ENCODE assay signal across 22 cellular contexts in the genomic region with DNA sequence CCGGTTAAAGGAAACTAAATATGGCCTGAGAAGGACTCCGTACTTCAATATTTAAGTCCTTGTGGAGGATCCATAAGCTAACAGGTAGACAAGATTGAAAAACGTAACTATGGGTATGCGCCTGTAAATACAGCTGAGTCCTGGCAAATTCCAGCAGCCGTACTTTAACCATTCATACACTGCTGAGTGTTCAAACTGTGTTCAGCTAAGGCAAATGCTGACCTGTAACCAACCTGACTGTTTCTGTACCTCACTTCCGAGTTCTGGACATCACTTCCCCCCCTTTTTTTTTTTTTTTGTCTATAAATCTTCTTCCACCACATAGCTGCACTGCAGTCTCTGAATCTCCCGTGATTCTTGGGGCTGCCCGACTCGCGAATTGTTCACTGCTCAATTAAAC.
DNase-seq lines count a peak whose midpoint lies in the region; ATAC-seq lines count a peak whose summit lies in the region.
"Had no signal": no experiment of that assay in that cellular context is flagged by ENCODE, and none has a peak within 500 bp of the region (broad histone marks: within the 10 kb centered on the region; RNA-seq: fewer than 3 reads in every experiment).

No MANE protein-coding gene starts in this region.

- POLR2A ChIA-PET in T-cell (lab: Charles Lee), result interaction anchor here (0.6 to 0.7 kb wide), 4 partner anchors 131 to 689 kb away, joined by 3 to 5 read pairs (median 4); no protein-coding TSS in a partner anchor

- no peak overlapping the region for H3K27ac Mint-ChIP-seq in activated T-cell treated with anti-CD3 and anti-CD28 coated beads, Interleukin-2, amount 50 U/mL, for 72 hours
- H3K27ac Mint-ChIP-seq in T-cell, result no peak overlapping the region
- peak overlapping the region in 2 of 6 donors; percentile 28 to 57 for H3K27ac Mint-ChIP-seq in immature natural killer cell
- no peak overlapping the region for H3K27ac Mint-ChIP-seq in stimulated activated naive B cell treated with anti-CD40 and anti-IgM and Interleukin-4, amounts not matched to agents 10 μg/mL and 1 μg/mL and 100 μg/mL, for 72 hours
- H3K27ac Mint-ChIP-seq: activated CD4-positive, alpha-beta T cell treated with anti-CD3 and anti-CD28 coated beads, Interleukin-2, amount 10 ng/mL, durations not matched to agents 7 days and 5 days; effector memory CD8-positive, alpha-beta T cell; mesothelial cell of epicardium; neural progenitor cell had no signal

- no peaks in the 10 kb centered on the region for H3K9me3 Mint-ChIP-seq in activated T-cell treated with anti-CD3 and anti-CD28 coated beads, Interleukin-2, amount 50 U/mL, for 72 hours
- H3K9me3 Mint-ChIP-seq in T-cell (no peaks in the 10 kb centered on the region), immature natural killer cell (no peaks in the 10 kb centered on the region)
- H3K9me3 Mint-ChIP-seq in stimulated activated naive B cell treated with anti-CD40 and anti-IgM and Interleukin-4, amounts not matched to agents 10 μg/mL and 1 μg/mL and 100 μg/mL, for 72 hours, result no peaks in the 10 kb centered on the region
- H3K9me3 Mint-ChIP-seq: effector memory CD8-positive, alpha-beta T cell had no signal

- H3K27me3 Mint-ChIP-seq in activated T-cell treated with anti-CD3 and anti-CD28 coated beads, Interleukin-2, amount 50 U/mL, for 72 hours (ENCODE audit: low read depth), result no peaks in the 10 kb centered on the region
- H3K27me3 Mint-ChIP-seq in T-cell (no peaks in the 10 kb centered on the region), immature natural killer cell (ENCODE audit: low read depth in 3 of 3) (no peaks in the 10 kb centered on the region)
- no peaks in the 10 kb centered on the region for H3K27me3 Mint-ChIP-seq in stimulated activated naive B cell treated with anti-CD40 and anti-IgM and Interleukin-4, amounts not matched to agents 10 μg/mL and 1 μg/mL and 100 μg/mL, for 72 hours
- H3K27me3 Mint-ChIP-seq: activated CD4-positive, alpha-beta T cell treated with anti-CD3 and anti-CD28 coated beads, Interleukin-2, amount 10 ng/mL, durations not matched to agents 7 days and 5 days; brain; effector memory CD8-positive, alpha-beta T cell had no signal

- H3K36me3 Mint-ChIP-seq in activated T-cell treated with anti-CD3 and anti-CD28 coated beads, Interleukin-2, amount 50 U/mL, for 72 hours (ENCODE audit: insufficient read depth in 2 of 2), result peaks cover 2 to 7% of the 10 kb centered on the region in 2 donors
- H3K36me3 Mint-ChIP-seq in T-cell (peaks cover 16% of the 10 kb centered on the region), immature natural killer cell (no peaks in the 10 kb centered on the region)
- peaks cover 7 to 17% of the 10 kb centered on the region in 2 donors for H3K36me3 Mint-ChIP-seq in stimulated activated naive B cell treated with anti-CD40 and anti-IgM and Interleukin-4, amounts not matched to agents 10 μg/mL and 1 μg/mL and 100 μg/mL, for 72 hours

- H3K4me1 Mint-ChIP-seq in activated T-cell treated with anti-CD3 and anti-CD28 coated beads, Interleukin-2, amount 50 U/mL, for 72 hours (ENCODE audit: low read depth), result peaks cover 38% of the 10 kb centered on the region
- H3K4me1 Mint-ChIP-seq in T-cell (peaks cover 45 to 66% (median 58%) of the 10 kb centered on the region in 3 donors), immature natural killer cell (peaks cover 71 to 88% of the 10 kb centered on the region in 2 donors)
- peaks cover 18 to 64% of the 10 kb centered on the region in 2 donors for H3K4me1 Mint-ChIP-seq in stimulated activated naive B cell treated with anti-CD40 and anti-IgM and Interleukin-4, amounts not matched to agents 10 μg/mL and 1 μg/mL and 100 μg/mL, for 72 hours

- H3K4me3 Mint-ChIP-seq in activated T-cell treated with anti-CD3 and anti-CD28 coated beads, Interleukin-2, amount 50 U/mL, for 72 hours, result peak overlapping the region; percentile 42 to 58
- H3K4me3 Mint-ChIP-seq in T-cell (peak overlapping the region in 2 of 3 donors; percentile 13 to 30), immature natural killer cell (peak overlapping the region; percentile 13 to 67 (median 51))
- H3K4me3 Mint-ChIP-seq in stimulated activated naive B cell treated with anti-CD40 and anti-IgM and Interleukin-4, amounts not matched to agents 10 μg/mL and 1 μg/mL and 100 μg/mL, for 72 hours, result peak overlapping the region; percentile 28 to 42
- H3K4me3 Mint-ChIP-seq: activated CD4-positive, alpha-beta T cell treated with anti-CD3 and anti-CD28 coated beads, Interleukin-2, amount 10 ng/mL, durations not matched to agents 7 days and 5 days; effector memory CD8-positive, alpha-beta T cell; mesothelial cell of epicardium; neural progenitor cell had no signal

- peak in 1 of 2 donors; percentile 13 for ATAC-seq in activated T-cell treated with anti-CD3 and anti-CD28 coated beads, Interleukin-2, amount 50 U/mL, for 72 hours (replicated peaks in 1 of 2)
- no peak for ATAC-seq in T-cell (replicated peaks in 1 of 4)
- peak in 1 of 2 donors; percentile 39 for ATAC-seq in stimulated activated naive B cell treated with anti-CD40 and anti-IgM and Interleukin-4, amounts not matched to agents 10 μg/mL and 1 μg/mL and 100 μg/mL, for 72 hours (replicated peaks)
- ATAC-seq: A549; effector memory CD8-positive, alpha-beta T cell; left lobe of liver had no signal

- CTCF ChIA-PET in T-cell (lab: Charles Lee), result interaction anchor here in 1 of 2 donors (0.6 to 0.7 kb wide), 4 partner anchors 12 to 568 kb away, joined by 4 to 5 read pairs (median 4); no protein-coding TSS in a partner anchor

- DNase-seq in activated T-cell treated with anti-CD3 and anti-CD28 coated beads, Interleukin-2, amount 50 U/mL, for 72 hours, result no peak
- DNase-seq in activated T-cell treated with anti-CD3 and anti-CD28 coated beads, Interleukin-2, amount 50 U/mL, for 48 hours, result no peak
- DNase-seq in T-cell, result no peak
- no peak for DNase-seq in immature natural killer cell
- no peak for DNase-seq in stimulated activated naive B cell treated with anti-CD40 and anti-IgM and Interleukin-4, amounts not matched to agents 10 μg/mL and 1 μg/mL and 100 μg/mL, for 72 hours
- DNase-seq in activated CD4-positive, CD25-positive, alpha-beta regulatory T cell (lab: John Stamatoyannopoulos, UW), result no peak
- DNase-seq in RPMI8226, result no peak
- no peak for DNase-seq in stimulated activated naive CD4-positive, alpha-beta T cell (lab: John Stamatoyannopoulos, UW)
- DNase-seq: activated CD4-positive, alpha-beta T cell treated with anti-CD3 and anti-CD28 coated beads, Interleukin-2, amount 10 ng/mL, durations not matched to agents 7 days and 5 days; activated naive CD4-positive, alpha-beta T cell treated with anti-CD3 and anti-CD28 coated beads, Interleukin-2, amount 50 U/mL, for 16 hours; effector memory CD8-positive, alpha-beta T cell; NCI-H1417 treated with DMSO at 0.1 percent for 48 hours; NCI-H2171; NCI-H69; Right ventricle myocardium superior; small intestine; stimulated activated CD4-positive, alpha-beta T cell treated with anti-CD3 and anti-CD28 coated beads, Interleukin-2, amount 100 ng/mL, for 48 hours had no signal
